In the genomic region with DNA sequence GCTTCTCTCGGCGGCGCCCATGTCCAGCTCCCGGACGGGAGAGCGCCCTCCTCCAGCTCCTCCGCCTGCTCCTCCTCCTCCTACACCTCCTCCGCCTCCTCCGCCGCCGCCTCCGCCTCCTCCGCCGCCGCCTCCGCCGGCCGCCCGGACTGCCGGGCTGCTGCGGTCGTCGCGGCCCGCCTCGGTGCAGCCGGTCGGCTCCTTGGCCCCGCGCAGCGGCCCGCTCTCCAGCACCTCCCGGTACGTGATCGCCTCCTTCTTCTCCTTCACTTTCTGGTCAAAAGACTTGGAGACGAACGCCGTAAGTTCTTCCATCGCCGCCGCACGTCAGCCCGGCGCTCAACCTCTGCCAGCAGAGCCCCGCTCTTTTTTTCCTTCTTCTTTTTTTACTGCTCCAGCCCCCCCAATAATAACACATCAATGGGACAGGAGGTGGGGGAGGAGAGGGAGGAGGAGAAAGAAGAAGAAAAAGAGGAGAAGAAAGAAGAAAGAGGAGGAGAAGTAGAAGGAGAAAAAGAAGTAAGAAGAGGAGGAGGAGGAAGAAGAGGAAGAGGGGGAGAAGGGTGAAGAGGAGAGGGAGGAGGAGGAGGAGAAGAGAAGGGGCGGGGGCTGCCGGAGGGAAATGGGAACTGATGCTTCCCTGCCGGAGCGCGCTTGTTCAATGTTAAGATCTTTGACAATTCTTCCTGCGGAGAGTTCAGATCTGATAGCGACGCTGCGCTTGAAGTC, we compare ENCODE assay signal across 8 cellular contexts. TPM values are rescaled to one million over a fixed set of nuclear protein-coding genes. Genes with fewer than 3 reads are reported as not detected.
DNase-seq lines count a peak whose midpoint lies in the region; ATAC-seq, FAIRE-seq and TF ChIP-seq lines count a peak whose summit lies in the region.

A gene (minus strand): TSS at position 711 of the 729 bp plus-strand sequence. CDS start 396 bp downstream, at position 315.

- no peak within 1 kb of the TSS for H2BK20ac ChIP-seq in H1 (ENCODE audit: low read length)

- no peak within 1 kb of the TSS for H3K4ac ChIP-seq in H1 (replicated peaks; ENCODE audit: insufficient read length, low read depth, low read length)

- H3K79me1 ChIP-seq in H1 (ENCODE audit: low read depth, low read length) = no peaks in the 10 kb centered on the region

- H3K27ac Mint-ChIP-seq in CD4-positive, alpha-beta memory T cell = peak within 1 kb of the TSS; percentile 13 to 86 (median 82)
- peak within 1 kb of the TSS in 5 of 6 donors; percentile 80 to 97 (median 89) for H3K27ac Mint-ChIP-seq in naive B cell

- H3K4me1 Mint-ChIP-seq in CD4-positive, alpha-beta memory T cell = peaks cover 28 to 66% (median 42%) of the 10 kb centered on the region in 4 donors
- H3K4me1 Mint-ChIP-seq in naive B cell = peaks cover 39 to 49% (median 41%) of the 10 kb centered on the region in 3 donors

- no peak within 1 kb of the TSS for H2BK5ac ChIP-seq in H1 (ENCODE audit: low read depth, low read length)

- no peaks in the 10 kb centered on the region for H3K9me3 ChIP-seq in CD4-positive, alpha-beta memory T cell (ENCODE audit: control insufficient read depth in 1 of 2, low read length in 2 of 2)
- H3K9me3 ChIP-seq in HEK293 (ENCODE audit: control insufficient read depth, insufficient read depth, low read depth, low read length) (no peaks in the 10 kb centered on the region), SU-DHL-6 (ENCODE audit: insufficient read depth, low read length) (no peaks in the 10 kb centered on the region), H1 (ENCODE audit: insufficient read depth in 2 of 2, low read depth in 1 of 2, low read length in 1 of 2) (no peaks in the 10 kb centered on the region)

- peaks cover 0 to 46% (median 17%) of the 10 kb centered on the region in 8 donors for H3K9me3 Mint-ChIP-seq in CD4-positive, alpha-beta memory T cell
- H3K9me3 Mint-ChIP-seq in naive B cell = peaks cover 4 to 39% (median 14%) of the 10 kb centered on the region in 7 donors

- 2% methylated on average over 21 of the region's 54 CpGs; no CpG with 5 or more reads in 1 of the 2 experiments for WGBS in H1 (ENCODE audit: extremely low coverage in 1 of 2, insufficient coverage in 1 of 2, insufficient read length in 1 of 2, insufficient replicate concordance in 2 of 2, low coverage in 1 of 2, low lambda C conversion rate in 2 of 2, missing lambda C conversion rate in 1 of 2), 2 experiments

- H3K9me2 ChIP-seq in SU-DHL-6 (replicated peaks; ENCODE audit: insufficient read depth, low read length) = no peaks in the 10 kb centered on the region

- peak within 1 kb of the TSS; percentile 99 for H2AFZ ChIP-seq in SU-DHL-6 (ENCODE audit: low read depth, low read length, severe bottlenecking)
- no peak within 1 kb of the TSS for H2AFZ ChIP-seq in H1 (ENCODE audit: low read length)

- no peak for TF ChIP-seq POLR2A in H1 (IDR thresholded peaks at IDR 0.05; ENCODE audit: control extremely low read depth in 1 of 2, low read depth in 2 of 2, low read length in 2 of 2)

- H4K20me1 ChIP-seq in SU-DHL-6 (ENCODE audit: low read depth, low read length) = no peaks in the 10 kb centered on the region
- peaks cover 0 to 15% of the 10 kb centered on the region in 2 experiments for H4K20me1 ChIP-seq in H1 (replicated peaks in 1 of 2; ENCODE audit: control insufficient read depth in 1 of 2, insufficient read depth in 2 of 2, low read length in 2 of 2)

- CTCF ChIA-PET in CD4-positive, alpha-beta memory T cell (lab: Charles Lee; ENCODE audit: partially characterized antibody) = no interaction called here
- CTCF ChIA-PET in HEK293 (lab: Yijun Ruan, JAX) = interaction anchor here (1.7 kb wide), 1 partner anchor 328 kb away, joined by 6 read pairs; no protein-coding TSS in a partner anchor
- CTCF ChIA-PET in H1 (lab: Charles Lee; ENCODE audit: partially characterized antibody) = interaction anchor here (0.6 to 1.9 kb wide), 4 partner anchors 11 to 617 kb away, joined by 3 to 7 read pairs (median 6); no protein-coding TSS in a partner anchor

- no peak for TF ChIP-seq RAD21 in H1 (IDR thresholded peaks at IDR 0.05 in 1 of 2, conservative IDR thresholded peaks at IDR 0.05 in 1 of 2; ENCODE audit: low read depth in 2 of 2, low read length in 2 of 2)

- H3K9ac ChIP-seq in SU-DHL-6 (ENCODE audit: low read length) (peak within 1 kb of the TSS; percentile 67), H1 (replicated peaks in 1 of 4; ENCODE audit: extremely low read depth in 1 of 4, low read depth in 3 of 4, low read length in 3 of 4) (no peak within 1 kb of the TSS)

- POLR2A ChIA-PET in CD4-positive, alpha-beta memory T cell (lab: Charles Lee; ENCODE audit: partially characterized antibody) = interaction anchor here (1.5 kb wide), 1 partner anchor 11 kb away, joined by 7 read pairs; no protein-coding TSS in a partner anchor
- POLR2A ChIA-PET in HEK293 (lab: Yijun Ruan, JAX) (interaction anchor here (0.6 to 0.7 kb wide), 2 partner anchors 591 to 714 kb away, joined by 4 to 5 read pairs; no protein-coding TSS in a partner anchor), H1 (lab: Charles Lee; ENCODE audit: partially characterized antibody) (no interaction called here)

- no peak within 1 kb of the TSS for H3K27ac ChIP-seq in CD4-positive, alpha-beta memory T cell (ENCODE audit: low read depth, low read length)
- peak within 1 kb of the TSS; percentile 57; the same call in 1 of the 2 replicates for H3K27ac ChIP-seq in HEK293 (ENCODE audit: extremely low read depth, low read depth, low read length)
- H3K27ac ChIP-seq in SU-DHL-6 (ENCODE audit: low read depth, low read length) = peak within 1 kb of the TSS; percentile 80
- H3K27ac ChIP-seq in H1 (ENCODE audit: low read depth, low read length) = no peak within 1 kb of the TSS

- H3K23me2 ChIP-seq in H1 (ENCODE audit: low read depth, low read length) = peaks cover 34% of the 10 kb centered on the region; the same call in 1 of the 2 replicates

- no peak within 1 kb of the TSS for H2BK15ac ChIP-seq in H1 (ENCODE audit: low read length)

- no peak within 1 kb of the TSS; the same call in 1 of the 2 replicates for H3K18ac ChIP-seq in H1 (ENCODE audit: extremely low read depth, low read length)

- no peak within 1 kb of the TSS for H2BK120ac ChIP-seq in H1 (replicated peaks; ENCODE audit: low read depth, low read length)

- peaks cover 76% of the 10 kb centered on the region for H3K27me3 ChIP-seq in CD4-positive, alpha-beta memory T cell (ENCODE audit: insufficient read depth, low read length)
- no peaks in the 10 kb centered on the region for H3K27me3 ChIP-seq in SU-DHL-6 (ENCODE audit: low read length)
- H3K27me3 ChIP-seq in H1 (replicated peaks in 1 of 4; ENCODE audit: control insufficient read depth in 3 of 4, extremely low read depth in 1 of 4, insufficient read depth in 3 of 4, low read length in 3 of 4) = peaks cover 60 to 86% (median 76%) of the 10 kb centered on the region in 4 experiments

- TF ChIP-seq CTCF in HEK293 (tag by site-specific recombination; IDR thresholded peaks at IDR 0.05) (no peak), SU-DHL-6 (IDR thresholded peaks at IDR 0.05; ENCODE audit: insufficient read depth, low read length, poor library complexity, severe bottlenecking) (no peak), H1 (IDR thresholded peaks at IDR 0.05; ENCODE audit: control extremely low read depth in 1 of 3, insufficient read depth in 1 of 3, low read depth in 1 of 3, low read length in 3 of 3) (no peak)

- peak in 3 of 5 donors; percentile 29 to 41 (median 34) for DNase-seq in CD4-positive, alpha-beta memory T cell
- DNase-seq in H1 (ENCODE audit: low read depth in 1 of 2, low spot score in 2 of 2) (no peak), naive B cell (no peak), GM19239 (ENCODE audit: insufficient read length, low spot score) (no peak), RKO (ENCODE audit: low spot score) (no peak)

- no peak within 1 kb of the TSS for H4K91ac ChIP-seq in H1 (replicated peaks; ENCODE audit: insufficient read length, low read length)

- H3K4me2 ChIP-seq in SU-DHL-6 (ENCODE audit: low read depth, low read length, poor library complexity, severe bottlenecking) (peak within 1 kb of the TSS; percentile 87), H1 (ENCODE audit: insufficient read depth in 1 of 2, low read depth in 2 of 2, low read length in 2 of 2) (peak within 1 kb of the TSS; percentile 84 to 99)

- ATAC-seq in naive B cell (ENCODE audit: low read depth in 2 of 2) (no peak), HG03280 (IDR thresholded peaks at IDR 0.05; ENCODE audit: unreplicated experiment) (no peak)

- no peaks in the 10 kb centered on the region for H3K36me3 ChIP-seq in CD4-positive, alpha-beta memory T cell (ENCODE audit: insufficient read depth, low read length)
- H3K36me3 ChIP-seq in HEK293 (ENCODE audit: control insufficient read depth in 2 of 2, insufficient read depth in 1 of 2, low read length in 2 of 2) (peaks cover 0 to 6% of the 10 kb centered on the region in 2 experiments; a peak in 1 of 3 replicates), SU-DHL-6 (ENCODE audit: low read length) (no peaks in the 10 kb centered on the region), H1 (ENCODE audit: control insufficient read depth in 2 of 4, insufficient read depth in 4 of 4, low read length in 3 of 4) (no peaks in the 10 kb centered on the region)

- peaks cover 6 to 13% of the 10 kb centered on the region in 2 donors for H3K36me3 Mint-ChIP-seq in CD4-positive, alpha-beta memory T cell
- H3K36me3 Mint-ChIP-seq in naive B cell = peaks cover 13 to 33% of the 10 kb centered on the region in 2 donors

- H3K23ac ChIP-seq in H1 (ENCODE audit: insufficient read length) = no peak within 1 kb of the TSS

- FAIRE-seq in H1 (lab: Jason Lieb, UNC) (no peak), GM19239 (lab: Jason Lieb, UNC) (no peak)

- H3K27me3 Mint-ChIP-seq in CD4-positive, alpha-beta memory T cell = peaks cover 62% of the 10 kb centered on the region in 2 donors
- H3K27me3 Mint-ChIP-seq in naive B cell = peaks cover 57 to 70% (median 60%) of the 10 kb centered on the region in 3 donors

- H3K79me2 ChIP-seq in SU-DHL-6 (ENCODE audit: insufficient read depth, low read length) (peaks cover 17% of the 10 kb centered on the region), H1 (ENCODE audit: control insufficient read depth in 1 of 2, insufficient read depth in 2 of 2, low read length in 2 of 2) (peaks cover 0 to 3% of the 10 kb centered on the region in 2 experiments; a peak in 2 of 4 replicates)

- no peak within 1 kb of the TSS for H3K56ac ChIP-seq in H1 (replicated peaks; ENCODE audit: insufficient read length, low read depth, low read length)

- peak within 1 kb of the TSS; percentile 15 to 30 for H3K4me3 ChIP-seq in CD4-positive, alpha-beta memory T cell (ENCODE audit: low read length in 2 of 2)
- H3K4me3 ChIP-seq in HEK293 (ENCODE audit: low read depth, low read length) = peak within 1 kb of the TSS; percentile 85
- H3K4me3 ChIP-seq in SU-DHL-6 (ENCODE audit: insufficient read depth, low read length, poor library complexity, severe bottlenecking) = peak within 1 kb of the TSS; percentile 99
- peak within 1 kb of the TSS; percentile 34 to 78 (median 44) for H3K4me3 ChIP-seq in H1 (ENCODE audit: extremely low read depth in 1 of 4, insufficient read depth in 2 of 4, low read depth in 3 of 4, low read length in 4 of 4)

- H3F3A ChIP-seq in SU-DHL-6 (ENCODE audit: insufficient read depth) = peaks cover 21% of the 10 kb centered on the region; the same call in 1 of the 2 replicates

- intact Hi-C loops in CD4-positive, alpha-beta memory T cell (cut with micrococcal nuclease) = loop anchor here (1.0 to 10.0 kb wide), 4 partner anchors 8 to 1621 kb away; a partner anchor contains a TSS

- no peak within 1 kb of the TSS for H4K5ac ChIP-seq in H1 (ENCODE audit: insufficient read length, low read depth, low read length)

- peak within 1 kb of the TSS; percentile 72 to 87 (median 82) for H3K4me3 Mint-ChIP-seq in CD4-positive, alpha-beta memory T cell
- H3K4me3 Mint-ChIP-seq in naive B cell = peak within 1 kb of the TSS; percentile 78 to 91 (median 88)

- no peak within 1 kb of the TSS for H2BK12ac ChIP-seq in H1 (ENCODE audit: low read depth, low read length)

- H2AK5ac ChIP-seq in H1 (ENCODE audit: low read depth, low read length) = no peak within 1 kb of the TSS

- TF ChIP-seq EP300 in H1 (IDR thresholded peaks at IDR 0.05; ENCODE audit: borderline replicate concordance in 1 of 2, low read depth in 2 of 2, low read length in 2 of 2) = no peak

- peak within 1 kb of the TSS; percentile 43; the same call in 1 of the 2 replicates for H4K8ac ChIP-seq in H1 (ENCODE audit: extremely low read depth, insufficient read depth, low read length)

- no peak within 1 kb of the TSS for H3K14ac ChIP-seq in H1 (ENCODE audit: insufficient read length)

- H3K4me1 ChIP-seq in CD4-positive, alpha-beta memory T cell (ENCODE audit: insufficient read depth, low read length) = peaks cover 53% of the 10 kb centered on the region
- H3K4me1 ChIP-seq in HEK293 (ENCODE audit: control insufficient read depth, insufficient read depth, low read length) (no peaks in the 10 kb centered on the region; the same call in 1 of the 2 replicates), H1 (replicated peaks in 1 of 4; ENCODE audit: control insufficient read depth in 3 of 4, insufficient read depth in 4 of 4, low read length in 3 of 4) (peaks cover 0 to 18% (median 13%) of the 10 kb centered on the region in 4 experiments; a peak in 6 of 7 replicates)

RNA-seq across cellular contexts. Expression of the gene that starts here (rescaled TPM):
- not detected for total RNA-seq in CD4-positive, alpha-beta memory T cell
- not detected for polyA plus RNA-seq in CD4-positive, alpha-beta memory T cell
- 0.11 and 0.29 TPM in 2 replicates for total RNA-seq in H1 (2021; fragmentation: NEBNext Ultra II Directional; extraction: Animal tissue kit (Norgen Biotek cat#: 25700))
- polyA plus RNA-seq in H1 (2011; rRNA removed) (0.03 TPM in 2 replicates), naive B cell (ENCODE audit: low read depth in 6 of 6) (not detected)
- polyA plus RNA-seq in H1 (2011; cell fraction: cytosol; rRNA removed) = 0.04 TPM
- 0.10 TPM for polyA plus RNA-seq in H1 (2011; cell fraction: nucleus; rRNA removed)
- 0.04 to 0.12 TPM (median 0.08 TPM) in 3 of 4 replicates, not detected in the other for polyA plus RNA-seq in H1 (2012, experiment 1 of 2)
- polyA plus RNA-seq in H1 (2012, experiment 2 of 2) = not detected
- polyA plus RNA-seq in H1 (2013, experiment 1 of 2) = 0.18 TPM
- 0.06 TPM for polyA plus RNA-seq in H1 (2013, experiment 2 of 2)
- polyA minus RNA-seq in H1 (2011; rRNA and poly(A)+ RNA removed) = 0.10 TPM in 1 of 2 replicates, not detected in the other
- polyA minus RNA-seq in H1 (2011; cell fraction: cytosol; rRNA and poly(A)+ RNA removed) = not detected
- not detected for polyA minus RNA-seq in H1 (2011; cell fraction: nucleus; rRNA and poly(A)+ RNA removed)

Comparison
In these comparisons a context has a peak if more than half of its experiments do, and no peak if none do; other contexts are left out.
1. Peak in DNase-seq and H3K4me3 ChIP-seq in CD4-positive, alpha-beta memory T cell; RNA of the gene not detected or under 1 TPM.
2. H3K27ac ChIP-seq: peak in HEK293 (single experiment) and SU-DHL-6 (single experiment); none in CD4-positive, alpha-beta memory T cell (single experiment) and H1 (single experiment).
3. H3K4me3 ChIP-seq: peak in every context shown above with its lines; median percentile 99 in SU-DHL-6; 85 in HEK293; 44 in H1; 22 in CD4-positive, alpha-beta memory T cell.